8 cellular contexts compared by ENCODE assay signal in genomic region chr17:75872434-75873351, GRCh38. TPM values are rescaled to one million over a fixed set of nuclear protein-coding genes. Genes with fewer than 3 reads are reported as not detected.
DNase-seq lines count a peak whose midpoint lies in the region; ATAC-seq lines count a peak whose summit lies in the region.

No MANE protein-coding gene starts in this region.

- CTCF ChIA-PET in activated CD8-positive, alpha-beta memory T cell treated with anti-CD3 and anti-CD28 coated beads, Interleukin-2, amount 10 ng/mL, durations not matched to agents 7 days and 5 days (lab: Charles Lee): interaction anchor here (1.1 to 6.1 kb wide), 8 partner anchors 8 to 141 kb away, joined by 3 to 42 read pairs (median 5); partner anchors contain the start of genes TRIM65 and WBP2

- H3K9ac ChIP-seq in mucosa of rectum (ENCODE audit: low read depth in 1 of 2, low read length in 2 of 2): peak overlapping the region; percentile 56 to 60

- peaks cover 35% of the 10 kb centered on the region for H3K4me1 Mint-ChIP-seq in activated CD8-positive, alpha-beta memory T cell treated with anti-CD3 and anti-CD28 coated beads, Interleukin-2, amount 10 ng/mL, durations not matched to agents 7 days and 5 days
- peaks cover 19 to 32% of the 10 kb centered on the region in 2 donors for H3K4me1 Mint-ChIP-seq in effector memory CD8-positive, alpha-beta T cell (ENCODE audit: low read depth in 2 of 2)

- H3K27ac ChIP-seq in mucosa of rectum (ENCODE audit: low read depth in 2 of 2, low read length in 2 of 2): peak overlapping the region; percentile 89 to 90

- H3K9me3 Mint-ChIP-seq in activated CD8-positive, alpha-beta memory T cell treated with anti-CD3 and anti-CD28 coated beads, Interleukin-2, amount 10 ng/mL, durations not matched to agents 7 days and 5 days (ENCODE audit: low read depth): no peaks in the 10 kb centered on the region
- no peaks in the 10 kb centered on the region for H3K9me3 Mint-ChIP-seq in effector memory CD8-positive, alpha-beta T cell

- H3K36me3 Mint-ChIP-seq in activated CD8-positive, alpha-beta memory T cell treated with anti-CD3 and anti-CD28 coated beads, Interleukin-2, amount 10 ng/mL, durations not matched to agents 7 days and 5 days: no peaks in the 10 kb centered on the region
- H3K36me3 Mint-ChIP-seq in effector memory CD8-positive, alpha-beta T cell (ENCODE audit: insufficient read depth): peaks cover 2% of the 10 kb centered on the region

- ATAC-seq in activated CD8-positive, alpha-beta memory T cell treated with anti-CD3 and anti-CD28 coated beads, Interleukin-2, amount 10 ng/mL, durations not matched to agents 7 days and 5 days: peak; percentile 68
- peak; percentile 56 for ATAC-seq in effector memory CD8-positive, alpha-beta T cell (replicated peaks)
- no peak for ATAC-seq in GM18517 (IDR thresholded peaks at IDR 0.05; ENCODE audit: unreplicated experiment)
- no peak for ATAC-seq in HG02840 (IDR thresholded peaks at IDR 0.05; ENCODE audit: low FRiP score, unreplicated experiment)

- H3K4me3 ChIP-seq in mucosa of rectum (ENCODE audit: low read length in 2 of 2): no peak overlapping the region

- H3K27me3 ChIP-seq in mucosa of rectum (ENCODE audit: control insufficient read depth in 2 of 2, insufficient read depth in 2 of 2, low read length in 2 of 2): no peaks in the 10 kb centered on the region

- DNase-seq in activated CD8-positive, alpha-beta memory T cell treated with anti-CD3 and anti-CD28 coated beads, Interleukin-2, amount 10 ng/mL, durations not matched to agents 7 days and 5 days: peak; percentile 87
- DNase-seq in activated CD8-positive, alpha-beta memory T cell treated with anti-CD3 and anti-CD28 coated beads for 24 hours: no peak
- DNase-seq in T1000 (lab: John Stamatoyannopoulos, UW) (peak; percentile 52), germinal center (ENCODE audit: low spot score) (no peak)
- DNase-seq in effector memory CD8-positive, alpha-beta T cell: peak; percentile 45 to 56 (median 46)

- H3K4me3 Mint-ChIP-seq in activated CD8-positive, alpha-beta memory T cell treated with anti-CD3 and anti-CD28 coated beads, Interleukin-2, amount 10 ng/mL, durations not matched to agents 7 days and 5 days: no peak overlapping the region
- H3K4me3 Mint-ChIP-seq in effector memory CD8-positive, alpha-beta T cell: peak overlapping the region; percentile 20 to 52

- peaks cover 42 to 52% of the 10 kb centered on the region in 2 donors for H3K4me1 ChIP-seq in mucosa of rectum (ENCODE audit: control insufficient read depth in 2 of 2, insufficient read depth in 2 of 2, low read length in 2 of 2)

- peaks cover 2% of the 10 kb centered on the region for H3K27me3 Mint-ChIP-seq in activated CD8-positive, alpha-beta memory T cell treated with anti-CD3 and anti-CD28 coated beads, Interleukin-2, amount 10 ng/mL, durations not matched to agents 7 days and 5 days
- H3K27me3 Mint-ChIP-seq in effector memory CD8-positive, alpha-beta T cell: no peaks in the 10 kb centered on the region

- H3K9me3 ChIP-seq in mucosa of rectum (ENCODE audit: control insufficient read depth in 2 of 2, low read length in 2 of 2): no peaks in the 10 kb centered on the region

- H3K36me3 ChIP-seq in mucosa of rectum (ENCODE audit: control insufficient read depth in 2 of 2, insufficient read depth in 2 of 2, low read length in 2 of 2): peaks cover 5 to 7% of the 10 kb centered on the region in 2 donors

- peak overlapping the region; percentile 94 for H3K27ac Mint-ChIP-seq in activated CD8-positive, alpha-beta memory T cell treated with anti-CD3 and anti-CD28 coated beads, Interleukin-2, amount 10 ng/mL, durations not matched to agents 7 days and 5 days
- peak overlapping the region; percentile 68 to 86 for H3K27ac Mint-ChIP-seq in effector memory CD8-positive, alpha-beta T cell

RNA-seq across cellular contexts. Expression of gene TRIM47, which starts 5.7 kb away (rescaled TPM):
- total RNA-seq in activated CD8-positive, alpha-beta memory T cell treated with anti-CD3 and anti-CD28 coated beads, Interleukin-2, amount 10 ng/mL, durations not matched to agents 7 days and 5 days: 10 to 100 TPM; 13.4 to 24.3 TPM

RNA-seq across cellular contexts. Expression of gene WBP2, which starts 17.6 kb away (rescaled TPM):
- total RNA-seq in activated CD8-positive, alpha-beta memory T cell treated with anti-CD3 and anti-CD28 coated beads, Interleukin-2, amount 10 ng/mL, durations not matched to agents 7 days and 5 days: 10 to 100 TPM; 71.3 to 79.1 TPM

RNA-seq across cellular contexts. Expression of gene TRIM65, which starts 24.1 kb away (rescaled TPM):
- 10 to 100 TPM; 33.3 to 33.6 TPM for total RNA-seq in activated CD8-positive, alpha-beta memory T cell treated with anti-CD3 and anti-CD28 coated beads, Interleukin-2, amount 10 ng/mL, durations not matched to agents 7 days and 5 days

RNA-seq across cellular contexts. Expression of gene UNC13D, which starts 28.5 kb away (rescaled TPM):
- total RNA-seq in activated CD8-positive, alpha-beta memory T cell treated with anti-CD3 and anti-CD28 coated beads, Interleukin-2, amount 10 ng/mL, durations not matched to agents 7 days and 5 days: 100 to 1,000 TPM; 212 to 218 TPM

RNA-seq across cellular contexts. Expression of gene MRPL38, which starts 32.0 kb away (rescaled TPM):
- total RNA-seq in activated CD8-positive, alpha-beta memory T cell treated with anti-CD3 and anti-CD28 coated beads, Interleukin-2, amount 10 ng/mL, durations not matched to agents 7 days and 5 days: 100 to 1,000 TPM; 115 to 139 TPM

Comparison
In these comparisons a context has a peak if more than half of its experiments do, and no peak if none do; other contexts are left out.
1. DNase-seq: peak in activated CD8-positive, alpha-beta memory T cell treated with anti-CD3 and anti-CD28 coated beads, Interleukin-2, amount 10 ng/mL, durations not matched to agents 7 days and 5 days (single experiment), T1000 (single experiment) and effector memory CD8-positive, alpha-beta T cell (3 of 3); none in activated CD8-positive, alpha-beta memory T cell treated with anti-CD3 and anti-CD28 coated beads for 24 hours (single experiment) and germinal center (single experiment).
2. ATAC-seq: peak in activated CD8-positive, alpha-beta memory T cell treated with anti-CD3 and anti-CD28 coated beads, Interleukin-2, amount 10 ng/mL, durations not matched to agents 7 days and 5 days (single experiment) and effector memory CD8-positive, alpha-beta T cell (single experiment); none in GM18517 (single experiment) and HG02840 (single experiment).